In genomic region chr10:74111799-74112198, GRCh38 we compare ENCODE assay signal across 26 cellular contexts. TPM values are rescaled to one million over a fixed set of nuclear protein-coding genes. Genes with fewer than 3 reads are reported as not detected.
DNase-seq lines count a peak whose midpoint lies in the region; ATAC-seq and TF ChIP-seq lines count a peak whose summit lies in the region.
"Had no signal": no experiment of that assay in that cellular context is flagged by ENCODE, and none has a peak within 500 bp of the region (broad histone marks: within the 10 kb centered on the region; RNA-seq: fewer than 3 reads in every experiment).

No MANE protein-coding gene starts in this region.

- H3K4me3 ChIP-seq in GM23338 (no peak overlapping the region), coronary artery (no peak overlapping the region)
- H3K4me3 ChIP-seq: A549, SJCRH30 had no signal

- peaks cover 9% of the 10 kb centered on the region for H3K79me2 ChIP-seq in GM23338 (replicated peaks; ENCODE audit: insufficient read depth)

- no peak for DNase-seq in GM23338 (ENCODE audit: low spot score)
- DNase-seq in T-helper 17 cell, result no peak
- no peak for DNase-seq in chondrocyte (ENCODE audit: low spot score)
- DNase-seq in osteocyte (ENCODE audit: extremely low spot score, unreplicated experiment), result no peak
- DNase-seq in GM13976 (ENCODE audit: low spot score), result no peak
- no peak for DNase-seq in T-helper 1 cell
- DNase-seq in cerebellum (ENCODE audit: low spot score), result no peak
- DNase-seq in coronary artery (ENCODE audit: low spot score), result no peak
- DNase-seq: Calu3; DMS79 treated with DMSO at 0.1 percent for 48 hours; H9; KBM-7; MV-4-11; NCI-H1105; NCI-H1436 treated with DMSO at 0.1 percent for 48 hours; NCI-H187 treated with DMSO at 0.1 percent for 48 hours; NCI-H2171 treated with DMSO at 0.1 percent for 48 hours; NCI-H524 treated with DMSO at 0.1 percent for 48 hours; NCI-H82; NK-92 treated with Interleukin-12 subunit alpha and Interleukin-12 subunit beta, amount 100 ng/mL, for 24 hours; PC-3; SJCRH30 had no signal

- peaks cover 97% of the 10 kb centered on the region for H3K36me3 Mint-ChIP-seq in GM23338 (ENCODE audit: low read depth)
- peaks cover 16% of the 10 kb centered on the region for H3K36me3 Mint-ChIP-seq in T-helper 17 cell (ENCODE audit: low read depth)
- H3K36me3 Mint-ChIP-seq in chondrocyte (ENCODE audit: low read depth), result peaks cover 63% of the 10 kb centered on the region
- peaks cover 72% of the 10 kb centered on the region for H3K36me3 Mint-ChIP-seq in osteocyte (ENCODE audit: unreplicated experiment)

- no peak overlapping the region for H3K4me2 ChIP-seq in GM23338
- H3K4me2 ChIP-seq: A549 had no signal

- no peaks in the 10 kb centered on the region for H3K4me1 ChIP-seq in GM23338 (ENCODE audit: insufficient read depth)
- H3K4me1 ChIP-seq: SJCRH30 had no signal

- peak overlapping the region; percentile 86 for H3K27ac Mint-ChIP-seq in GM23338
- peak overlapping the region; percentile 29 for H3K27ac Mint-ChIP-seq in T-helper 17 cell
- H3K27ac Mint-ChIP-seq in chondrocyte (ENCODE audit: unreplicated experiment), result peak overlapping the region; percentile 50
- H3K27ac Mint-ChIP-seq in osteocyte (ENCODE audit: unreplicated experiment), result peak overlapping the region; percentile 65
- H3K27ac Mint-ChIP-seq: B cell had no signal

- H3K27ac ChIP-seq in GM23338 (ENCODE audit: low read depth) (no peak overlapping the region), coronary artery (no peak overlapping the region)
- H3K27ac ChIP-seq: A549, SJCRH30 had no signal

- H3F3A ChIP-seq in GM23338 (replicated peaks; ENCODE audit: low read depth), result peaks cover 13% of the 10 kb centered on the region; the same call in 1 of the 2 replicates

- H4K20me1 ChIP-seq in GM23338 (replicated peaks; ENCODE audit: insufficient read depth), result peaks cover 31% of the 10 kb centered on the region

- H3K4me1 Mint-ChIP-seq in GM23338 (0 out of 3 replicates have a peak, but pooled peaks cover 3% of the 10 kb centered on the region), T-helper 17 cell (peaks cover 13% of the 10 kb centered on the region), chondrocyte (ENCODE audit: low read depth) (peaks cover 28% of the 10 kb centered on the region), osteocyte (ENCODE audit: unreplicated experiment) (peaks cover 8% of the 10 kb centered on the region)
- H3K4me1 Mint-ChIP-seq: B cell, CD14-positive monocyte, H9 had no signal

- TF ChIP-seq CTCF in GM23338 (conservative IDR thresholded peaks at IDR 0.05; ENCODE audit: low read depth in 2 of 2), result no peak
- no peak for TF ChIP-seq CTCF in chondrocyte (IDR thresholded peaks at IDR 0.05)
- TF ChIP-seq CTCF in osteocyte (IDR thresholded peaks at IDR 0.05), result no peak
- no peak for TF ChIP-seq CTCF in GM13976 (IDR thresholded peaks at IDR 0.05; ENCODE audit: borderline replicate concordance, control extremely low read depth, extremely low read depth, insufficient read depth, missing control alignments)
- TF ChIP-seq CTCF in coronary artery (IDR thresholded peaks at IDR 0.05), result no peak

- H2AFZ ChIP-seq in GM23338, result no peak overlapping the region

- no peaks in the 10 kb centered on the region for H3K9me3 ChIP-seq in T-helper 17 cell (ENCODE audit: control insufficient read depth, low read length, poor library complexity, severe bottlenecking)
- H3K9me3 ChIP-seq: A549, SJCRH30 had no signal

- peaks cover 84% of the 10 kb centered on the region for H3K36me3 ChIP-seq in GM23338 (ENCODE audit: insufficient read depth)

- H3K9me3 Mint-ChIP-seq in GM23338, result no peaks in the 10 kb centered on the region
- H3K9me3 Mint-ChIP-seq in chondrocyte (ENCODE audit: low read depth), result no peaks in the 10 kb centered on the region
- no peaks in the 10 kb centered on the region for H3K9me3 Mint-ChIP-seq in osteocyte (ENCODE audit: unreplicated experiment)
- H3K9me3 Mint-ChIP-seq: CD14-positive monocyte, H9 had no signal

- H3K4me3 Mint-ChIP-seq in GM23338 (no peak overlapping the region), T-helper 17 cell (no peak overlapping the region), chondrocyte (ENCODE audit: unreplicated experiment) (no peak overlapping the region), osteocyte (ENCODE audit: unreplicated experiment) (no peak overlapping the region)
- H3K4me3 Mint-ChIP-seq: B cell, CD14-positive monocyte, H9 had no signal

- no peaks in the 10 kb centered on the region for H3K9me2 ChIP-seq in GM23338 (ENCODE audit: insufficient read depth)

- no peak; the same call in 2 of the 3 replicates for ATAC-seq in GM23338
- no peak for ATAC-seq in T-helper 17 cell
- ATAC-seq: A549, HepG2, PC-3 had no signal

- H3K27me3 ChIP-seq in GM23338 (ENCODE audit: insufficient read depth), result no peaks in the 10 kb centered on the region
- H3K27me3 ChIP-seq: SJCRH30 had no signal

- in situ Hi-C loops in GM13976 (cut with MboI; ENCODE audit: low sequenced_read_pairs, unreplicated experiment), result no loop called here

- H3K27me3 Mint-ChIP-seq in GM23338 (ENCODE audit: insufficient read depth, low read depth, poor library complexity) (peaks cover 14% of the 10 kb centered on the region), T-helper 17 cell (no peaks in the 10 kb centered on the region), chondrocyte (ENCODE audit: low read depth) (no peaks in the 10 kb centered on the region), osteocyte (ENCODE audit: unreplicated experiment) (no peaks in the 10 kb centered on the region)
- H3K27me3 Mint-ChIP-seq: B cell had no signal

TF ChIP-seq in GM23338, 12 proteins besides CTCF, POLR2A, EP300 and RAD21 (continues in another document):
- TF ChIP-seq POLR2AphosphoS5 (IDR thresholded peaks at IDR 0.05; ENCODE audit: low read depth) (no peak), NANOG (IDR thresholded peaks at IDR 0.05; ENCODE audit: borderline replicate concordance) (no peak), JUNB (IDR thresholded peaks at IDR 0.05; ENCODE audit: unreplicated experiment) (no peak), ZNF331 (CRISPR knock-in tag; IDR thresholded peaks at IDR 0.05; ENCODE audit: low read depth) (no peak)

RNA-seq across cellular contexts. Expression of gene AP3M1, which starts 38.8 kb away (rescaled TPM):
- total RNA-seq in GM23338 (2014; rRNA removed; shearing (Covaris generic)), result 33.1 and 41.7 TPM in 2 replicates
- polyA plus RNA-seq in GM23338 (2016; fragmentation: Nextera tagmentation; extraction: Ambion mirVana), result 10.9 and 13.8 TPM in 2 replicates
- 10 to 100 TPM; 21.1 to 27.8 TPM for total RNA-seq in T-helper 17 cell
- 31.2 to 37.0 TPM (median 31.7 TPM) in 3 replicates for total RNA-seq in chondrocyte
- total RNA-seq in osteocyte, result 39.6 and 41.7 TPM in 2 replicates
- 43.3 TPM for total RNA-seq in cerebellum

RNA-seq across cellular contexts. Expression of gene ADK, which starts 39.2 kb away (rescaled TPM):
- total RNA-seq in GM23338 (2014; rRNA removed; shearing (Covaris generic)), result 39.9 and 50.3 TPM in 2 replicates
- 42.4 and 53.0 TPM in 2 replicates for polyA plus RNA-seq in GM23338 (2016; fragmentation: Nextera tagmentation; extraction: Ambion mirVana)
- total RNA-seq in T-helper 17 cell, result 10 to 100 TPM; 34.7 to 36.8 TPM
- 29.6 to 44.8 TPM (median 31.9 TPM) in 3 replicates for total RNA-seq in chondrocyte
- 47.0 and 50.0 TPM in 2 replicates for total RNA-seq in osteocyte
- total RNA-seq in cerebellum, result 44.1 TPM

Comparison
In these comparisons a context has a peak if more than half of its experiments do, and no peak if none do; other contexts are left out.
1. H3K27ac Mint-ChIP-seq: peak in every context shown above with its lines; median percentile 86 in GM23338; 65 in osteocyte; 50 in chondrocyte; 29 in T-helper 17 cell.